8 cellular contexts compared by ENCODE assay signal in the genomic region with DNA sequence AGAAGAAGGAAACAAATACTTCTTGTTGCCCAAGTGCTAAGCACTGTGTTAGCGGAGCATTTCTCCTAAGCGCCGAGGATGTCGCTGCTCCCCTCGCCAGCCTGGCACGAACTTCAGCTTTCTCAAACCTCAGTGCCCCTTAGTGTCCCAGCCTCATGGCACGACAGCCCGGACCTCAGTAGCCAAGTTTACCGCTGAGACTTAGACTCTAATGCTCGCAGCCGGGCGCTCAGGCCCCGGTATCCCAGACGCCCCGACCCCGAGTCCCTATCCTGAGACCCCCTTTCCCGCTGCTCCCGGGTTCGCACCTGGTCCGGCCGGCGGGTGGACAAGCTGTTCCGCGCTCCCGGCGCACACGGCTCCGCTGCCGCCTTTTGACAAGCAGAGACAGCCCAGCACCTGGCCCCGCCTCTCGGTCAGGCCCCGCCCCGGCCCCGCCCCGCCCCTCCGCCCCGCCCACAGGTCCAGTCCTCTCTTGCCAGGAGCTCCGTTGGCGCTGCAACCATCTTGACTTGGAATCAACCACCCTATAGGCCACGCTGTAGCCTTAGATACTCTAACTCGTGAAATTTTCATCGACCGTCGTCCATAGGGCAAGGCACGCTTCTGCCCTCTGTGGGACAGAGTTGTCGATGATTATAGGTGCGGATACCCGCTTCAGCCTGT. TPM values are rescaled to one million over a fixed set of nuclear protein-coding genes. Genes with fewer than 3 reads are reported as not detected.
A peak's percentile ranks its signal among the peaks of the same experiment; 100 is the strongest.
DNase-seq lines count a peak whose midpoint lies in the region; ATAC-seq and TF ChIP-seq lines count a peak whose summit lies in the region.

A gene (minus strand): TSS at position 348 of the 666 bp plus-strand sequence. CDS start 25,881 bp downstream, outside the sequence.

- H3K4me3 ChIP-seq in HCT116 (replicated peaks in 1 of 2; ENCODE audit: low read depth in 1 of 2, low read length in 2 of 2) (peak within 1 kb of the TSS; percentile 39 to 60), SU-DHL-6 (ENCODE audit: insufficient read depth, low read length, poor library complexity, severe bottlenecking) (peak within 1 kb of the TSS; percentile 71), heart left ventricle (peak within 1 kb of the TSS; percentile 29 to 74 (median 54)), aorta (ENCODE audit: low read length in 2 of 2) (peak within 1 kb of the TSS; percentile 32 to 59)

- H3K9me2 ChIP-seq in HCT116 (ENCODE audit: insufficient read depth): no peaks in the 10 kb centered on the region
- no peaks in the 10 kb centered on the region for H3K9me2 ChIP-seq in SU-DHL-6 (replicated peaks; ENCODE audit: insufficient read depth, low read length)

- H3K27me3 Mint-ChIP-seq in activated naive CD8-positive, alpha-beta T cell treated with anti-CD3 and anti-CD28 coated beads for 36 hours: peaks cover 22% of the 10 kb centered on the region
- H3K27me3 Mint-ChIP-seq in progenitor cell of endocrine pancreas: peaks cover 78% of the 10 kb centered on the region

- H4K20me1 ChIP-seq in HCT116 (ENCODE audit: insufficient read depth) (no peaks in the 10 kb centered on the region), SU-DHL-6 (ENCODE audit: low read depth, low read length) (no peaks in the 10 kb centered on the region)

- H3K27ac Mint-ChIP-seq in activated naive CD8-positive, alpha-beta T cell treated with anti-CD3 and anti-CD28 coated beads for 36 hours: peak within 1 kb of the TSS; percentile 84
- peak within 1 kb of the TSS; percentile 95 for H3K27ac Mint-ChIP-seq in progenitor cell of endocrine pancreas

- peaks cover 45% of the 10 kb centered on the region for H3K4me1 Mint-ChIP-seq in activated naive CD8-positive, alpha-beta T cell treated with anti-CD3 and anti-CD28 coated beads for 36 hours
- H3K4me1 Mint-ChIP-seq in progenitor cell of endocrine pancreas (ENCODE audit: low read depth): peaks cover 6% of the 10 kb centered on the region

- H3K27me3 ChIP-seq in HCT116 (ENCODE audit: insufficient read depth, low read length) (no peaks in the 10 kb centered on the region), SU-DHL-6 (ENCODE audit: low read length) (no peaks in the 10 kb centered on the region; the same call in 1 of the 2 replicates), heart left ventricle (peaks cover 0 to 29% (median 3%) of the 10 kb centered on the region in 9 donors), aorta (ENCODE audit: control insufficient read depth in 1 of 2, insufficient read depth in 2 of 2, low read length in 1 of 2) (no peaks in the 10 kb centered on the region)

- CTCF ChIA-PET in HCT116 (lab: Charles Lee): interaction anchor here (0.6 to 2.3 kb wide), 20 partner anchors 9 to 714 kb away, joined by 3 to 16 read pairs (median 5); a partner anchor contains a TSS

- POLR2A ChIA-PET in HCT116 (lab: Charles Lee): interaction anchor here (0.5 to 2.0 kb wide), 18 partner anchors 9 to 1245 kb away, joined by 3 to 18 read pairs (median 4); a partner anchor contains a TSS

- 1 to 2% (median 1%) methylated on average over 40 to 48 of the region's 48 CpGs for WGBS in heart left ventricle, 4 donors
- 1% methylated on average over 47 to 48 of the region's 48 CpGs for WGBS in aorta, 2 donors

- H3K4me3 Mint-ChIP-seq in activated naive CD8-positive, alpha-beta T cell treated with anti-CD3 and anti-CD28 coated beads for 36 hours: peak within 1 kb of the TSS; percentile 98
- peak within 1 kb of the TSS; percentile 77 for H3K4me3 Mint-ChIP-seq in progenitor cell of endocrine pancreas (ENCODE audit: low read depth)

- RAD21 ChIA-PET in HCT116 (lab: Charles Lee; ENCODE audit: low non-redundant PET in 1 of 2, low total read pairs in 2 of 2, uncharacterized antibody in 2 of 2, unreplicated experiment in 2 of 2): interaction anchor here (0.7 to 1.7 kb wide), 4 partner anchors 37 to 714 kb away, joined by 3 to 10 read pairs (median 6); no protein-coding TSS in a partner anchor

- peaks cover 18 to 51% of the 10 kb centered on the region in 2 experiments for H3K4me1 ChIP-seq in HCT116 (ENCODE audit: control insufficient read depth in 1 of 2, insufficient read depth in 2 of 2, low read length in 2 of 2)
- peaks cover 0 to 58% (median 14%) of the 10 kb centered on the region in 12 donors for H3K4me1 ChIP-seq in heart left ventricle
- peaks cover 0 to 7% of the 10 kb centered on the region in 2 donors for H3K4me1 ChIP-seq in aorta (ENCODE audit: control insufficient read depth in 1 of 2, insufficient read depth in 2 of 2, low read length in 2 of 2)

- BruUV-seq in HCT116 (replicated peaks; lab: Mats Ljungman, UMichigan): TSS peak; percentile 75

- DNase-seq in ELR (ENCODE audit: low read depth) (peak; percentile 85), HCT116 (ENCODE audit: low read depth, low spot score) (peak; percentile 87), NCI-H1048 (lab: John Stamatoyannopoulos, UW) (peak; percentile 58), heart left ventricle (peak; percentile 53 to 86 (median 67)), progenitor cell of endocrine pancreas (ENCODE audit: low spot score, unreplicated experiment) (peak; percentile 64), aorta (peak; percentile 84 to 90)
- peak; percentile 76 for DNase-seq in activated naive CD8-positive, alpha-beta T cell treated with anti-CD3 and anti-CD28 coated beads for 36 hours

- TF ChIP-seq CTCF in HCT116 (IDR thresholded peaks at IDR 0.05 in 2 of 3, conservative IDR thresholded peaks at IDR 0.05 in 1 of 3; ENCODE audit: borderline replicate concordance in 1 of 3, insufficient read depth in 1 of 3, low read depth in 2 of 3, low read length in 2 of 3) (peak in 2 of 3 experiments; percentile 29 to 30; a peak in 3 of 6 replicates), SU-DHL-6 (IDR thresholded peaks at IDR 0.05; ENCODE audit: insufficient read depth, low read length, poor library complexity, severe bottlenecking) (peak; percentile 29), heart left ventricle (IDR thresholded peaks at IDR 0.05) (peak in 3 of 12 donors; percentile 11 to 37 (median 16)), progenitor cell of endocrine pancreas (IDR thresholded peaks at IDR 0.05; ENCODE audit: unreplicated experiment) (no peak)

- peaks cover 21% of the 10 kb centered on the region for H3K36me3 Mint-ChIP-seq in activated naive CD8-positive, alpha-beta T cell treated with anti-CD3 and anti-CD28 coated beads for 36 hours
- H3K36me3 Mint-ChIP-seq in progenitor cell of endocrine pancreas (ENCODE audit: insufficient read depth): peaks cover 1% of the 10 kb centered on the region

- H3K36me3 ChIP-seq in HCT116 (ENCODE audit: control insufficient read depth in 1 of 2, insufficient read depth in 2 of 2, low read length in 2 of 2) (no peaks in the 10 kb centered on the region), SU-DHL-6 (ENCODE audit: low read length) (no peaks in the 10 kb centered on the region), heart left ventricle (no peaks in the 10 kb centered on the region), aorta (ENCODE audit: control insufficient read depth in 1 of 2, insufficient read depth in 2 of 2, low read length in 1 of 2) (no peaks in the 10 kb centered on the region)

- H3K9me3 Mint-ChIP-seq in activated naive CD8-positive, alpha-beta T cell treated with anti-CD3 and anti-CD28 coated beads for 36 hours: no peaks in the 10 kb centered on the region
- no peaks in the 10 kb centered on the region for H3K9me3 Mint-ChIP-seq in progenitor cell of endocrine pancreas (ENCODE audit: low read depth)

- H3K79me2 ChIP-seq in HCT116 (ENCODE audit: insufficient read depth, low read length): peaks cover 8% of the 10 kb centered on the region; the same call in 1 of the 2 replicates
- no peaks in the 10 kb centered on the region for H3K79me2 ChIP-seq in SU-DHL-6 (ENCODE audit: insufficient read depth, low read length)

- H3K9me3 ChIP-seq in HCT116 (ENCODE audit: control insufficient read depth in 1 of 2, insufficient read depth in 1 of 2, low read depth in 1 of 2, low read length in 2 of 2): no peaks in the 10 kb centered on the region
- H3K9me3 ChIP-seq in SU-DHL-6 (ENCODE audit: insufficient read depth, low read length): no peaks in the 10 kb centered on the region
- no peaks in the 10 kb centered on the region for H3K9me3 ChIP-seq in heart left ventricle
- H3K9me3 ChIP-seq in aorta (ENCODE audit: control insufficient read depth, low read length): no peaks in the 10 kb centered on the region

- peak; percentile 77 for ATAC-seq in HCT116
- ATAC-seq in heart left ventricle: peak; percentile 62 to 87 (median 80)
- peak; percentile 91 for ATAC-seq in aorta (ENCODE audit: low FRiP score)

- TF ChIP-seq POLR2A in HCT116 (IDR thresholded peaks at IDR 0.05; ENCODE audit: borderline replicate concordance, extremely low read depth, insufficient read depth, insufficient read length) (peak; percentile 56), heart left ventricle (IDR thresholded peaks at IDR 0.05) (peak in 1 of 2 donors; percentile 33)

- TF ChIP-seq RAD21 in HCT116 (IDR thresholded peaks at IDR 0.05; ENCODE audit: low read depth): no peak

- H3K4me2 ChIP-seq in HCT116 (ENCODE audit: low read length): peak within 1 kb of the TSS; percentile 92
- peak within 1 kb of the TSS; percentile 91 for H3K4me2 ChIP-seq in SU-DHL-6 (ENCODE audit: low read depth, low read length, poor library complexity, severe bottlenecking)

- peak within 1 kb of the TSS; percentile 63 for H3K27ac ChIP-seq in HCT116 (ENCODE audit: low read depth, low read length)
- no peak within 1 kb of the TSS for H3K27ac ChIP-seq in SU-DHL-6 (ENCODE audit: low read depth, low read length)
- H3K27ac ChIP-seq in heart left ventricle: peak within 1 kb of the TSS in 2 of 12 donors; percentile 32 to 79
- H3K27ac ChIP-seq in aorta (ENCODE audit: low read depth in 1 of 2, low read length in 2 of 2): peak within 1 kb of the TSS in 1 of 2 donors; percentile 26

- intact Hi-C loops in HCT116 (cut with micrococcal nuclease): loop anchor here (2.0 to 5.0 kb wide), 3 partner anchors 44 to 283 kb away; a partner anchor contains a TSS
- intact Hi-C loops in heart left ventricle (cut with DNase I): loop anchor here in 8 of 10 donors (2.0 to 10.0 kb wide), 3 partner anchors 43 to 160 kb away; no protein-coding TSS in a partner anchor
- intact Hi-C loops in aorta (cut with DNase I): loop anchor here (5.0 kb wide), 2 partner anchors 43 to 58 kb away; a partner anchor contains a TSS

- H2AFZ ChIP-seq in HCT116 (ENCODE audit: low read depth, low read length, poor library complexity, severe bottlenecking): peak within 1 kb of the TSS; percentile 74
- H2AFZ ChIP-seq in SU-DHL-6 (ENCODE audit: low read depth, low read length, severe bottlenecking): peak within 1 kb of the TSS; percentile 91

- H3K9ac ChIP-seq in HCT116 (ENCODE audit: low read length): peak within 1 kb of the TSS; percentile 72
- H3K9ac ChIP-seq in SU-DHL-6 (ENCODE audit: low read length): peak within 1 kb of the TSS; percentile 65

- no peaks in the 10 kb centered on the region for H3F3A ChIP-seq in SU-DHL-6 (ENCODE audit: insufficient read depth)

TF ChIP-seq in HCT116, 20 proteins besides CTCF, POLR2A, EP300 and RAD21 (continues in another document):
- peak; percentile 75 for TF ChIP-seq POLR2AphosphoS5 (IDR thresholded peaks at IDR 0.05; ENCODE audit: low read depth, low read length)

RNA-seq across cellular contexts. Expression of the gene that starts here (rescaled TPM):
- total RNA-seq in HCT116 (2021; ENCODE audit: unreplicated experiment): 9.5 TPM
- 7.3 and 7.5 TPM in 2 replicates for polyA plus RNA-seq in HCT116 (2012)
- total RNA-seq in activated naive CD8-positive, alpha-beta T cell treated with anti-CD3 and anti-CD28 coated beads for 36 hours: 10 to 100 TPM; 55.8 TPM
- 1 to 10 TPM in 3 of 9 donors, under 1 TPM in 6; 0.15 to 4.3 (median 0.63) TPM for total RNA-seq in heart left ventricle
- 1 to 10 TPM in 1 of 2 donors, under 1 TPM in 1; 0.15 to 2.0 TPM for polyA plus RNA-seq in heart left ventricle
- 0.31 and 0.38 TPM in 2 replicates for total RNA-seq in progenitor cell of endocrine pancreas
- 1 to 10 TPM; 7.9 to 9.3 TPM for total RNA-seq in aorta
- polyA plus RNA-seq in aorta: 1 to 10 TPM; 2.2 to 7.0 TPM

Comparison
In these comparisons a context has a peak if more than half of its experiments do, and no peak if none do; other contexts are left out.
1. Peak in DNase-seq in progenitor cell of endocrine pancreas; RNA of the gene not detected or under 1 TPM.